In the genomic region with DNA sequence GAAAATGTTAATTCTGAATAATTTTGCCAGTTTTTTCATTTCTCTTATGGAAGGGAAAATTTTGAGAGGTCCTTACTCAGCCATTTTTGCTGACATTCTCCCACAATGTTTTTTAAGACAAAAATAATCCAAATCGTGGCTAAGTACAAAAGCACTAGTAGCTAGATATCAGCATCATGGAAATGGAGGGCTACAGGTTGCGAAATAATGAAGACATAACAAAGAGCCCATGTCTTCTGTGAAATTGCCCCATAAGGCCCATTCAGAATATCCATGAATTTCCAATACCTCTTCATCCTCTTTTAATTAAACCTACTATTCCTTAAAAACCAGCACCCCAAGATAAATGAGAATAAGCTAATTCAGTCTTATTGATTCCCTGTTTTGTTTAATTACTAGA, we compare ENCODE assay signal across 24 cellular contexts.
"Had no signal": no experiment of that assay in that cellular context is flagged by ENCODE, and none has a peak within 500 bp of the region (broad histone marks: within the 10 kb centered on the region; RNA-seq: fewer than 3 reads in every experiment).

No MANE protein-coding gene starts in this region.

- H3K27ac ChIP-seq: HL-60, KMS-11, SJSA1 had no signal

- H3K4me2 ChIP-seq: KMS-11, SK-N-SH had no signal

- H3K9me3 ChIP-seq: SJSA1, SK-N-SH had no signal

- H3K4me1 ChIP-seq: SJSA1 had no signal

- H3K4me3 ChIP-seq: K562, SJSA1 had no signal

- H3K36me3 ChIP-seq: SJSA1 had no signal

- ATAC-seq: K562, T-cell had no signal

- H3K9ac ChIP-seq: KMS-11, SK-N-SH had no signal

- DNase-seq: Kasumi-1, MM.1S, NCI-H1092 treated with DMSO at 0.1 percent for 48 hours, NCI-H1436, NCI-H187, NCI-H2029, NCI-H2081 treated with DMSO at 0.1 percent for 48 hours, NCI-H2171, NCI-H226, NCI-H446, NCI-H510A, NCI-H524 treated with DMSO at 0.1 percent for 48 hours, NCI-H69, NCI-H774, Right ventricle myocardium superior, RPMI8226, SIG-M5, SK-N-SH, SW 1271, T-cell had no signal
